ENCODE assay signal across 1 cellular context in the genomic region with DNA sequence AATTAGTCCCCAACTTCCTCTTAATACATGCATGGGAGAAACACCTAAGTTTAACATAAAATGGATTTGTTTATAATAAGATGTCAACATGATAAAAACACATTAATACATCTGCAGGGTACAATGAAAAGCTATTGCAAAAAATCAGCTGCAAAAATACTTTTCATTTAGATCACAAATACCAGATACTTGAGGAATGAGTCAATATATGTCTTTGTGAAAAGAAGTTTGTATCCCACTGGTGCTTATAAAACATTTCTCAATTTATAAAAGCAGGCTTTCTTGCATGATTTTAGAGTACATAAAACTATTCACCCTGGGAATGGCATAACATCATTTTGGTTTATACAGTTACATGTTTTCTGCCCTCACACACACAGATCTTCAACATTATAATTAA.
TF ChIP-seq lines count a peak whose summit lies in the region.

No MANE protein-coding gene starts in this region.

TF ChIP-seq in IMR-90, 13 proteins besides CTCF, POLR2A, EP300 and RAD21:
- TF ChIP-seq BHLHE40 (IDR thresholded peaks at IDR 0.05; ENCODE audit: low read depth, low read length) (no peak), FOS (IDR thresholded peaks at IDR 0.05; ENCODE audit: low read depth, low read length) (0 out of 2 replicates have a peak, but pooled peaks have one; percentile 2), RCOR1 (IDR thresholded peaks at IDR 0.05; ENCODE audit: insufficient replicate concordance, low read length) (no peak), SMC3 (IDR thresholded peaks at IDR 0.05; ENCODE audit: low read depth, low read length) (no peak)
- TF ChIP-seq, protein P1, sequence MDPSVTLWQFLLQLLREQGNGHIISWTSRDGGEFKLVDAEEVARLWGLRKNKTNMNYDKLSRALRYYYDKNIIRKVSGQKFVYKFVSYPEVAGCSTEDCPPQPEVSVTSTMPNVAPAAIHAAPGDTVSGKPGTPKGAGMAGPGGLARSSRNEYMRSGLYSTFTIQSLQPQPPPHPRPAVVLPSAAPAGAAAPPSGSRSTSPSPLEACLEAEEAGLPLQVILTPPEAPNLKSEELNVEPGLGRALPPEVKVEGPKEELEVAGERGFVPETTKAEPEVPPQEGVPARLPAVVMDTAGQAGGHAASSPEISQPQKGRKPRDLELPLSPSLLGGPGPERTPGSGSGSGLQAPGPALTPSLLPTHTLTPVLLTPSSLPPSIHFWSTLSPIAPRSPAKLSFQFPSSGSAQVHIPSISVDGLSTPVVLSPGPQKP (IDR thresholded peaks at IDR 0.05; ENCODE audit: borderline replicate concordance, low read depth, low read length) = no peak
